8 cellular contexts compared by ENCODE assay signal in the genomic region with DNA sequence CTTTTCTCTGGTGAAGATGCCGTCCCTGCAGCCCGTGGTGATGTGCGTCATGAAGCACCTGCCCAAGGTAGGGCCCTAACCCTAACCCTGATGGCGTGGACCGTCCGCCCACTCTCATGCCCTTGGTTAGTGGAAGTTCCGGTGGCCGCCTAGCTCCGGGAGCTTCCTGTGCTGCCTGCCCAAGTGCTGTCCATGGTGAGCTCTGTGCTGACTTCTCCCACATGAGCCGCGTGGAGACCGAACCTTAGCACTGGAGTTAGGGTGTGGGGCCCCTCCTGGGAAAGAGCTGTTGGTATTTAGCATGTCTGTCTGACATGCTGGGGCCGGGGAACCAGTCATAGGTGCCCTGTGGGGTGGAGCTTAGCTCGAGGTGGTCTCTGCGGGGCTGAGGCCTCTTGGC. TPM values are rescaled to one million over a fixed set of nuclear protein-coding genes. Genes with fewer than 3 reads are reported as not detected.
DNase-seq lines count a peak whose midpoint lies in the region; ATAC-seq and TF ChIP-seq lines count a peak whose summit lies in the region.

No MANE protein-coding gene starts in this region.

- H3K27ac ChIP-seq in Karpas-422 (ENCODE audit: low read length) (no peak overlapping the region), colonic mucosa (no peak overlapping the region)

- H3K4me1 ChIP-seq in Karpas-422 (ENCODE audit: low read length) = peaks cover 50% of the 10 kb centered on the region
- H3K4me1 ChIP-seq in colonic mucosa = peaks cover 11% of the 10 kb centered on the region

- no peak for ATAC-seq in GM18498 (IDR thresholded peaks at IDR 0.05; ENCODE audit: unreplicated experiment)

- no peaks in the 10 kb centered on the region for H3K4me1 Mint-ChIP-seq in nephron

- POLR2A ChIA-PET in BJ (lab: Charles Lee) = interaction anchor here (0.6 kb wide), 1 partner anchor 30 kb away, joined by 3 read pairs; no protein-coding TSS in a partner anchor

- peak overlapping the region; percentile 75 for H3K4me2 ChIP-seq in Karpas-422 (ENCODE audit: low read depth, low read length, poor library complexity, severe bottlenecking)

- H3K9me3 ChIP-seq in Karpas-422 (ENCODE audit: low read length) (no peaks in the 10 kb centered on the region), colonic mucosa (no peaks in the 10 kb centered on the region)

- H3K9ac ChIP-seq in Karpas-422 (ENCODE audit: low read length) = peak overlapping the region; percentile 95
- H3K9ac ChIP-seq in colonic mucosa (ENCODE audit: low read depth in 2 of 2, low read length in 2 of 2) = peak overlapping the region; percentile 78 to 89

- no peak overlapping the region for H3K27ac Mint-ChIP-seq in nephron

- CTCF ChIA-PET in BJ (lab: Yijun Ruan, JAX) = interaction anchor here (1.1 kb wide), 1 partner anchor 19 kb away, joined by 5 read pairs; no protein-coding TSS in a partner anchor

- intact Hi-C loops in colonic mucosa (cut with DNase I) = no loop called here

- peaks cover 19% of the 10 kb centered on the region for H3K79me2 ChIP-seq in Karpas-422 (ENCODE audit: low read length)

- H3K4me3 Mint-ChIP-seq in nephron = peak overlapping the region; percentile 84 to 87 (median 85)

- no peaks in the 10 kb centered on the region for H3K9me3 Mint-ChIP-seq in nephron

- no peaks in the 10 kb centered on the region for H3K9me2 ChIP-seq in Karpas-422 (replicated peaks; ENCODE audit: insufficient read depth, low read length)

- H3K36me3 ChIP-seq in BJ (ENCODE audit: control insufficient read depth, insufficient read depth, low read length) = peaks cover 5% of the 10 kb centered on the region
- H3K36me3 ChIP-seq in Karpas-422 (ENCODE audit: insufficient read depth, low read length) = peaks cover 16% of the 10 kb centered on the region
- H3K36me3 ChIP-seq in colonic mucosa = no peaks in the 10 kb centered on the region

- no peak for DNase-seq in BJ (ENCODE audit: low read depth)
- no peak for DNase-seq in Karpas-422
- DNase-seq in colonic mucosa = no peak
- DNase-seq in NCI-H2171 (lab: John Stamatoyannopoulos, UW) = no peak
- no peak for DNase-seq in NCI-H2196 (lab: John Stamatoyannopoulos, UW; ENCODE audit: unreplicated experiment)
- no peak for DNase-seq in DMS53 treated with DMSO at 0.1 percent for 48 hours (lab: John Stamatoyannopoulos, UW; ENCODE audit: unreplicated experiment)

- peaks cover 14% of the 10 kb centered on the region; the same call in 1 of the 2 replicates for H4K20me1 ChIP-seq in Karpas-422 (ENCODE audit: insufficient read depth, low read depth, low read length)

- TF ChIP-seq CTCF in BJ (IDR thresholded peaks at IDR 0.05; ENCODE audit: insufficient read depth, low read depth, low read length) = no peak
- TF ChIP-seq CTCF in colonic mucosa (IDR thresholded peaks at IDR 0.05) = no peak
- no peak for TF ChIP-seq CTCF in nephron (IDR thresholded peaks at IDR 0.05; ENCODE audit: unreplicated experiment in 3 of 3)

- no peaks in the 10 kb centered on the region for H3K27me3 Mint-ChIP-seq in nephron (ENCODE audit: low read depth)

- H3K36me3 Mint-ChIP-seq in nephron (ENCODE audit: low read depth) = peaks cover 8% of the 10 kb centered on the region

- H3K27me3 ChIP-seq in BJ (ENCODE audit: control insufficient read depth, insufficient read depth, low read length) (no peaks in the 10 kb centered on the region), Karpas-422 (ENCODE audit: low read length) (no peaks in the 10 kb centered on the region), colonic mucosa (no peaks in the 10 kb centered on the region)

- H2AFZ ChIP-seq in Karpas-422 (ENCODE audit: low read length) = no peak overlapping the region

- H3K4me3 ChIP-seq in BJ (ENCODE audit: low read depth, low read length) = peak overlapping the region; percentile 99
- H3K4me3 ChIP-seq in Karpas-422 (ENCODE audit: low read length) = peak overlapping the region; percentile 99
- peak overlapping the region; percentile 92 for H3K4me3 ChIP-seq in colonic mucosa

RNA-seq across cellular contexts. Expression of a gene that starts 1.2 kb away (rescaled TPM):
- 26.6 and 51.9 TPM in 2 replicates for polyA plus RNA-seq in BJ (2011; rRNA removed)
- 22.6 and 25.7 TPM in 2 replicates for polyA minus RNA-seq in BJ (2011; rRNA and poly(A)+ RNA removed)
- total RNA-seq in Karpas-422 (2014; rRNA removed; shearing (Covaris generic); ENCODE audit: low replicate concordance) = 17.8 and 42.7 TPM in 2 replicates
- total RNA-seq in colonic mucosa = 10 to 100 TPM; 62.1 to 87.1 TPM

RNA-seq across cellular contexts. Expression of a gene that starts 5.3 kb away (rescaled TPM):
- polyA plus RNA-seq in BJ (2011; rRNA removed) = not detected in 2 replicates
- not detected in 2 replicates for polyA minus RNA-seq in BJ (2011; rRNA and poly(A)+ RNA removed)
- 0.61 and 0.86 TPM in 2 replicates for total RNA-seq in Karpas-422 (2014; rRNA removed; shearing (Covaris generic); ENCODE audit: low replicate concordance)
- total RNA-seq in colonic mucosa = not detected

RNA-seq across cellular contexts. Expression of a gene that starts 15.3 kb away (rescaled TPM):
- 263 and 385 TPM in 2 replicates for polyA plus RNA-seq in BJ (2011; rRNA removed)
- polyA minus RNA-seq in BJ (2011; rRNA and poly(A)+ RNA removed) = 213 and 239 TPM in 2 replicates
- 97.1 and 152 TPM in 2 replicates for total RNA-seq in Karpas-422 (2014; rRNA removed; shearing (Covaris generic); ENCODE audit: low replicate concordance)
- total RNA-seq in colonic mucosa = 100 to 1,000 TPM; 303 to 779 TPM

RNA-seq across cellular contexts. Expression of a gene that starts 21.2 kb away (rescaled TPM):
- polyA plus RNA-seq in BJ (2011; rRNA removed) = 16.9 and 23.8 TPM in 2 replicates
- 14.5 and 17.4 TPM in 2 replicates for polyA minus RNA-seq in BJ (2011; rRNA and poly(A)+ RNA removed)
- total RNA-seq in Karpas-422 (2014; rRNA removed; shearing (Covaris generic); ENCODE audit: low replicate concordance) = 8.8 and 19.2 TPM in 2 replicates
- 10 to 100 TPM; 57.1 to 63.9 TPM for total RNA-seq in colonic mucosa

RNA-seq across cellular contexts. Expression of a gene that starts 25.7 kb away (rescaled TPM):
- not detected in 2 replicates for polyA plus RNA-seq in BJ (2011; rRNA removed)
- not detected in 2 replicates for polyA minus RNA-seq in BJ (2011; rRNA and poly(A)+ RNA removed)
- total RNA-seq in Karpas-422 (2014; rRNA removed; shearing (Covaris generic); ENCODE audit: low replicate concordance) = not detected in 2 replicates
- not detected for total RNA-seq in colonic mucosa
